Comparison of ENCODE assay signal across 8 cellular contexts in genomic region chr12:56258820-56259183, GRCh38. TPM values are rescaled to one million over a fixed set of nuclear protein-coding genes. Genes with fewer than 3 reads are reported as not detected.
DNase-seq lines count a peak whose midpoint lies in the region; ATAC-seq and TF ChIP-seq lines count a peak whose summit lies in the region.

No MANE protein-coding gene starts in this region.

- H3K36me3 Mint-ChIP-seq in naive thymus-derived CD8-positive, alpha-beta T cell = peaks cover 0 to 22% (median 2%) of the 10 kb centered on the region in 3 donors

- H3K27ac ChIP-seq in KMS-11 = peak overlapping the region; percentile 48
- peak overlapping the region; percentile 85 for H3K27ac ChIP-seq in cingulate gyrus (ENCODE audit: low read depth, low read length)

- H2AFZ ChIP-seq in KMS-11 (ENCODE audit: low read depth) = peak overlapping the region; percentile 100

- peak overlapping the region; percentile 83 to 96 (median 92) for H3K27ac Mint-ChIP-seq in naive thymus-derived CD8-positive, alpha-beta T cell

- H4K20me1 ChIP-seq in KMS-11 (ENCODE audit: insufficient read depth) = no peaks in the 10 kb centered on the region

- H3K27me3 ChIP-seq in BE2C (no peaks in the 10 kb centered on the region), KMS-11 (ENCODE audit: insufficient read depth, low read depth) (no peaks in the 10 kb centered on the region)

- peak overlapping the region; percentile 74 for H3K9ac ChIP-seq in KMS-11

- H3K4me1 ChIP-seq in BE2C (peaks cover 11% of the 10 kb centered on the region), KMS-11 (ENCODE audit: low read depth, poor library complexity, severe bottlenecking) (peaks cover 12% of the 10 kb centered on the region)

- POLR2A ChIA-PET in naive thymus-derived CD8-positive, alpha-beta T cell (lab: Charles Lee) = interaction anchor here (0.7 to 2.7 kb wide), 13 partner anchors 8 to 202 kb away, joined by 3 to 20 read pairs (median 4); partner anchors contain the start of genes CNPY2, COQ10A, CS and ESYT1

- H3K9me3 ChIP-seq in BE2C = no peaks in the 10 kb centered on the region

- H3K4me3 Mint-ChIP-seq in naive thymus-derived CD8-positive, alpha-beta T cell = peak overlapping the region; percentile 87 to 94 (median 92)

- no peaks in the 10 kb centered on the region for H3K9me3 Mint-ChIP-seq in naive thymus-derived CD8-positive, alpha-beta T cell

- H3K4me1 Mint-ChIP-seq in naive thymus-derived CD8-positive, alpha-beta T cell = peaks cover 21 to 28% (median 25%) of the 10 kb centered on the region in 4 donors

- H3K36me3 ChIP-seq in BE2C (peaks cover 24% of the 10 kb centered on the region), KMS-11 (ENCODE audit: insufficient read depth) (peaks cover 7% of the 10 kb centered on the region; the same call in 1 of the 2 replicates)

- no peak for DNase-seq in BE2C
- DNase-seq in naive thymus-derived CD8-positive, alpha-beta T cell = no peak
- DNase-seq in putamen (ENCODE audit: low spot score) = no peak
- DNase-seq in DMS114 treated with DMSO at 0.1 percent for 48 hours (lab: John Stamatoyannopoulos, UW; ENCODE audit: unreplicated experiment) = no peak

- peak overlapping the region; percentile 82 for H3K4me3 ChIP-seq in BE2C (ENCODE audit: low read depth, low read length)
- peak overlapping the region; percentile 85 for H3K4me3 ChIP-seq in KMS-11 (IDR thresholded peaks at IDR 0.05; ENCODE audit: insufficient read depth, low read depth, low read length)

- ATAC-seq in naive thymus-derived CD8-positive, alpha-beta T cell = no peak
- ATAC-seq in GM18861 (IDR thresholded peaks at IDR 0.05; ENCODE audit: unreplicated experiment) (no peak), HG03045 (IDR thresholded peaks at IDR 0.05; ENCODE audit: unreplicated experiment) (no peak)

- no peaks in the 10 kb centered on the region for H3K27me3 Mint-ChIP-seq in naive thymus-derived CD8-positive, alpha-beta T cell

- peaks cover 14% of the 10 kb centered on the region for H3K79me2 ChIP-seq in KMS-11 (ENCODE audit: insufficient read depth, low read depth)

- H3K4me2 ChIP-seq in KMS-11 = peak overlapping the region; percentile 91

- TF ChIP-seq CTCF in BE2C (IDR thresholded peaks at IDR 0.05; ENCODE audit: low read depth, low read length) (no peak), KMS-11 (conservative IDR thresholded peaks at IDR 0.05; ENCODE audit: low read depth, low read length) (no peak; the same call in none of the 2 replicates)

RNA-seq across cellular contexts. Expression of gene ANKRD52, which starts 0.6 kb away (rescaled TPM):
- 32.3 TPM for polyA plus RNA-seq in BE2C (2012; ENCODE audit: insufficient read depth, insufficient read length, low read depth)
- total RNA-seq in naive thymus-derived CD8-positive, alpha-beta T cell = 10 to 100 TPM; 34.5 to 43.9 TPM
- 10 to 100 TPM in 1 of 3 donors, 1 to 10 TPM in 2; 7.5 to 11.5 (median 7.9) TPM for polyA plus RNA-seq in naive thymus-derived CD8-positive, alpha-beta T cell

RNA-seq across cellular contexts. Expression of gene COQ10A, which starts 7.9 kb away (rescaled TPM):
- 25.3 TPM for polyA plus RNA-seq in BE2C (2012; ENCODE audit: insufficient read depth, insufficient read length, low read depth)
- total RNA-seq in naive thymus-derived CD8-positive, alpha-beta T cell = 10 to 100 TPM; 37.7 to 39.0 TPM
- 10 to 100 TPM in 1 of 3 donors, 1 to 10 TPM in 2; 7.4 to 15.7 (median 9.6) TPM for polyA plus RNA-seq in naive thymus-derived CD8-positive, alpha-beta T cell

RNA-seq across cellular contexts. Expression of gene SLC39A5, which starts 29.0 kb away (rescaled TPM):
- 0.60 TPM for polyA plus RNA-seq in BE2C (2012; ENCODE audit: insufficient read depth, insufficient read length, low read depth)
- total RNA-seq in naive thymus-derived CD8-positive, alpha-beta T cell = not detected
- polyA plus RNA-seq in naive thymus-derived CD8-positive, alpha-beta T cell = not detected

RNA-seq across cellular contexts. Expression of gene NABP2, which starts 34.7 kb away (rescaled TPM):
- polyA plus RNA-seq in BE2C (2012; ENCODE audit: insufficient read depth, insufficient read length, low read depth) = 147 TPM
- total RNA-seq in naive thymus-derived CD8-positive, alpha-beta T cell = 10 to 100 TPM; 10.8 to 13.3 TPM
- 1 to 10 TPM; 3.5 to 3.9 (median 3.7) TPM for polyA plus RNA-seq in naive thymus-derived CD8-positive, alpha-beta T cell

RNA-seq across cellular contexts. Expression of gene RNF41, which starts 37.1 kb away (rescaled TPM):
- polyA plus RNA-seq in BE2C (2012; ENCODE audit: insufficient read depth, insufficient read length, low read depth) = 82.7 TPM
- 10 to 100 TPM; 34.2 to 35.0 TPM for total RNA-seq in naive thymus-derived CD8-positive, alpha-beta T cell
- polyA plus RNA-seq in naive thymus-derived CD8-positive, alpha-beta T cell = 10 to 100 TPM; 35.7 to 45.1 (median 41.8) TPM
